ENCODE assay signal across 23 cellular contexts in genomic region chr2:190084704-190085103, GRCh38. TPM values are rescaled to one million over a fixed set of nuclear protein-coding genes. Genes with fewer than 3 reads are reported as not detected.
"Had no signal": no experiment of that assay in that cellular context is flagged by ENCODE, and none has a peak within 500 bp of the region (broad histone marks: within the 10 kb centered on the region; RNA-seq: fewer than 3 reads in every experiment).

No MANE protein-coding gene starts in this region.

- ATAC-seq: activated CD4-positive, CD25-positive, alpha-beta regulatory T cell treated with anti-CD3 and anti-CD28 coated beads, Interleukin-2, amount 50 U/mL, for 24 hours; activated CD8-positive, alpha-beta memory T cell treated with anti-CD3 and anti-CD28 coated beads, Interleukin-2, amount 10 ng/mL, durations not matched to agents 7 days and 5 days; activated CD8-positive, alpha-beta T cell treated with anti-CD3 and anti-CD28 coated beads for 36 hours; foreskin keratinocyte; naive thymus-derived CD8-positive, alpha-beta T cell; psoas muscle; stimulated activated naive CD8-positive, alpha-beta T cell treated with anti-CD3 and anti-CD28 coated beads, Interleukin-15, Interleukin-2, amounts not matched to agents 100 U/mL and 50 U/mL, for 24 hours; upper lobe of right lung had no signal

- H3K27ac ChIP-seq: cardiac muscle cell, foreskin keratinocyte, left ventricle myocardium inferior, ovary, psoas muscle, right atrium auricular region, thyroid gland, upper lobe of right lung had no signal

- H3K27me3 ChIP-seq: cardiac muscle cell, foreskin keratinocyte, ovary, right atrium auricular region, thyroid gland, upper lobe of right lung had no signal

- DNase-seq: activated CD4-positive, alpha-beta T cell treated with anti-CD3 and anti-CD28 coated beads, Interleukin-2, amount 10 ng/mL, durations not matched to agents 24 days and 14 days; activated CD8-positive, alpha-beta memory T cell treated with anti-CD3 and anti-CD28 coated beads, Interleukin-2, amount 10 ng/mL, durations not matched to agents 7 days and 5 days; activated CD8-positive, alpha-beta T cell treated with anti-CD3 and anti-CD28 coated beads for 36 hours; activated effector memory CD4-positive, alpha-beta T cell treated with anti-CD3 and anti-CD28 coated beads, Interleukin-2, amount 50 U/mL, for 16 hours; activated naive CD4-positive, alpha-beta T cell treated with anti-CD3 and anti-CD28 coated beads, Interleukin-2, amount 10 ng/mL, durations not matched to agents 7 days and 5 days; activated T-cell treated with anti-CD3 and anti-CD28 coated beads for 4 hours; amygdala; foreskin keratinocyte; kidney glomerular epithelial cell; left ventricle myocardium inferior; naive thymus-derived CD8-positive, alpha-beta T cell; ovary; psoas muscle; stimulated activated CD4-positive, alpha-beta T cell treated with anti-CD3 and anti-CD28 coated beads, Interleukin-4, amount 100 ng/mL, for 4 hours; stimulated activated naive CD8-positive, alpha-beta T cell treated with anti-CD3 and anti-CD28 coated beads, Interleukin-15, Interleukin-2, amounts not matched to agents 100 U/mL and 50 U/mL, for 24 hours; substantia nigra; thyroid gland; upper lobe of right lung had no signal

- H3K36me3 ChIP-seq: cardiac muscle cell, left ventricle myocardium inferior, ovary, right atrium auricular region, thyroid gland, upper lobe of right lung had no signal

- H3K9me3 ChIP-seq: left ventricle myocardium inferior, ovary, psoas muscle, right atrium auricular region, thyroid gland, upper lobe of right lung had no signal

- H3K4me3 ChIP-seq: cardiac muscle cell, left ventricle myocardium inferior, ovary, psoas muscle, right atrium auricular region, thyroid gland, upper lobe of right lung had no signal

- H3K4me1 ChIP-seq: foreskin keratinocyte, left ventricle myocardium inferior, psoas muscle, right atrium auricular region, thyroid gland, upper lobe of right lung had no signal

RNA-seq across cellular contexts. Expression of gene MSTN, which starts 22.2 kb away (rescaled TPM):
- total RNA-seq: activated CD4-positive, alpha-beta T cell treated with anti-CD3 and anti-CD28 coated beads, Interleukin-2, amount 10 ng/mL, durations not matched to agents 24 days and 14 days; activated CD8-positive, alpha-beta memory T cell treated with anti-CD3 and anti-CD28 coated beads, Interleukin-2, amount 10 ng/mL, durations not matched to agents 7 days and 5 days; activated CD8-positive, alpha-beta T cell treated with anti-CD3 and anti-CD28 coated beads for 36 hours; foreskin keratinocyte; glomerular endothelial cell; left ventricle myocardium inferior; lung microvascular endothelial cell; upper lobe of right lung had no signal
- polyA plus RNA-seq: cardiac muscle cell, foreskin keratinocyte had no signal
